Comparison of ENCODE assay signal across 9 cellular contexts in genomic region chr3:169998668-169999131, GRCh38. TPM values are rescaled to one million over a fixed set of nuclear protein-coding genes. Genes with fewer than 3 reads are reported as not detected.
DNase-seq lines count a peak whose midpoint lies in the region; ATAC-seq and TF ChIP-seq lines count a peak whose summit lies in the region.
"Had no signal": no experiment of that assay in that cellular context is flagged by ENCODE, and none has a peak within 500 bp of the region (broad histone marks: within the 10 kb centered on the region; RNA-seq: fewer than 3 reads in every experiment).

No MANE protein-coding gene starts in this region.

- H3K27ac ChIP-seq in brain microvascular endothelial cell (peak overlapping the region; percentile 42), upper lobe of right lung (no peak overlapping the region), tibial artery (no peak overlapping the region)

- H3K27me3 ChIP-seq in brain microvascular endothelial cell (replicated peaks): no peaks in the 10 kb centered on the region
- H3K27me3 ChIP-seq in upper lobe of right lung: no peaks in the 10 kb centered on the region
- H3K27me3 ChIP-seq in tibial artery: no peaks in the 10 kb centered on the region

- H3K4me3 ChIP-seq in brain microvascular endothelial cell (ENCODE audit: low read depth, low read length): no peak overlapping the region
- no peak overlapping the region for H3K4me3 ChIP-seq in upper lobe of right lung
- H3K4me3 ChIP-seq in tibial artery: no peak overlapping the region

- TF ChIP-seq CTCF in brain microvascular endothelial cell (IDR thresholded peaks at IDR 0.05; ENCODE audit: low read depth, low read length, missing control alignments): no peak
- TF ChIP-seq CTCF in upper lobe of right lung (IDR thresholded peaks at IDR 0.05): no peak
- no peak for TF ChIP-seq CTCF in tibial artery (IDR thresholded peaks at IDR 0.05)

- peaks cover 4% of the 10 kb centered on the region for H3K4me1 ChIP-seq in upper lobe of right lung
- no peaks in the 10 kb centered on the region for H3K4me1 ChIP-seq in tibial artery

- H3K36me3 ChIP-seq in brain microvascular endothelial cell (replicated peaks): peaks cover 3% of the 10 kb centered on the region
- H3K36me3 ChIP-seq in upper lobe of right lung: peaks cover 11% of the 10 kb centered on the region
- H3K36me3 ChIP-seq in tibial artery: peaks cover 15 to 34% (median 31%) of the 10 kb centered on the region in 3 donors

- DNase-seq in activated naive CD4-positive, alpha-beta T cell treated with anti-CD3 and anti-CD28 coated beads, Interleukin-2, amount 50 U/mL, for 72 hours (ENCODE audit: low spot score in 2 of 2): no peak
- DNase-seq in activated naive CD4-positive, alpha-beta T cell (lab: John Stamatoyannopoulos, UW): no peak
- DNase-seq in brain microvascular endothelial cell (peak; percentile 85), upper lobe of right lung (no peak), tibial artery (no peak), A172 (ENCODE audit: low spot score) (no peak)
- DNase-seq: activated naive CD4-positive, alpha-beta T cell treated with anti-CD3 and anti-CD28 coated beads, Interleukin-2, amount 50 U/mL, for 16 hours had no signal

- H3K9me3 Mint-ChIP-seq in activated naive CD4-positive, alpha-beta T cell treated with anti-CD3 and anti-CD28 coated beads, Interleukin-2, amount 50 U/mL, for 72 hours: no peaks in the 10 kb centered on the region

- no peaks in the 10 kb centered on the region for H3K9me3 ChIP-seq in upper lobe of right lung
- H3K9me3 ChIP-seq in tibial artery: no peaks in the 10 kb centered on the region

- peaks cover 6 to 17% of the 10 kb centered on the region in 2 donors for H3K36me3 Mint-ChIP-seq in activated naive CD4-positive, alpha-beta T cell treated with anti-CD3 and anti-CD28 coated beads, Interleukin-2, amount 50 U/mL, for 72 hours

- peak overlapping the region; percentile 7 to 88 for H3K27ac Mint-ChIP-seq in activated naive CD4-positive, alpha-beta T cell treated with anti-CD3 and anti-CD28 coated beads, Interleukin-2, amount 50 U/mL, for 72 hours

- in situ Hi-C loops in brain microvascular endothelial cell (cut with HindIII; ENCODE audit: low pct_ligation_motif_present, low sequenced_read_pairs): no loop called here

- intact Hi-C loops in upper lobe of right lung (cut with DNase I) (no loop called here), tibial artery (cut with DNase I; ENCODE audit: low total_unique reads) (no loop called here)

- ATAC-seq in activated naive CD4-positive, alpha-beta T cell treated with anti-CD3 and anti-CD28 coated beads, Interleukin-2, amount 50 U/mL, for 72 hours: peak; percentile 21 to 70
- ATAC-seq in HG03378 (IDR thresholded peaks at IDR 0.05; ENCODE audit: unreplicated experiment) (peak; percentile 36), upper lobe of right lung (peak; percentile 80), HG03108 (IDR thresholded peaks at IDR 0.05; ENCODE audit: unreplicated experiment) (no peak)

RNA-seq across cellular contexts. Expression of gene SEC62, which starts 32.1 kb away (rescaled TPM):
- total RNA-seq in activated naive CD4-positive, alpha-beta T cell treated with anti-CD3 and anti-CD28 coated beads, Interleukin-2, amount 50 U/mL, for 72 hours: 10 to 100 TPM; 52.1 to 81.9 TPM
- 157 TPM for total RNA-seq in upper lobe of right lung
- total RNA-seq in A172 (2014; rRNA removed; shearing (Covaris generic)): 34.8 and 37.2 TPM in 2 replicates

RNA-seq across cellular contexts. Expression of gene GPR160, which starts 39.1 kb away (rescaled TPM):
- 10 to 100 TPM in 1 of 2 donors, 1 to 10 TPM in 1; 7.2 to 13.2 TPM for total RNA-seq in activated naive CD4-positive, alpha-beta T cell treated with anti-CD3 and anti-CD28 coated beads, Interleukin-2, amount 50 U/mL, for 72 hours
- total RNA-seq in upper lobe of right lung: 22.3 TPM
- total RNA-seq in A172 (2014; rRNA removed; shearing (Covaris generic)): 1.9 and 2.7 TPM in 2 replicates
